1 cellular context compared by ENCODE assay signal in the genomic region with DNA sequence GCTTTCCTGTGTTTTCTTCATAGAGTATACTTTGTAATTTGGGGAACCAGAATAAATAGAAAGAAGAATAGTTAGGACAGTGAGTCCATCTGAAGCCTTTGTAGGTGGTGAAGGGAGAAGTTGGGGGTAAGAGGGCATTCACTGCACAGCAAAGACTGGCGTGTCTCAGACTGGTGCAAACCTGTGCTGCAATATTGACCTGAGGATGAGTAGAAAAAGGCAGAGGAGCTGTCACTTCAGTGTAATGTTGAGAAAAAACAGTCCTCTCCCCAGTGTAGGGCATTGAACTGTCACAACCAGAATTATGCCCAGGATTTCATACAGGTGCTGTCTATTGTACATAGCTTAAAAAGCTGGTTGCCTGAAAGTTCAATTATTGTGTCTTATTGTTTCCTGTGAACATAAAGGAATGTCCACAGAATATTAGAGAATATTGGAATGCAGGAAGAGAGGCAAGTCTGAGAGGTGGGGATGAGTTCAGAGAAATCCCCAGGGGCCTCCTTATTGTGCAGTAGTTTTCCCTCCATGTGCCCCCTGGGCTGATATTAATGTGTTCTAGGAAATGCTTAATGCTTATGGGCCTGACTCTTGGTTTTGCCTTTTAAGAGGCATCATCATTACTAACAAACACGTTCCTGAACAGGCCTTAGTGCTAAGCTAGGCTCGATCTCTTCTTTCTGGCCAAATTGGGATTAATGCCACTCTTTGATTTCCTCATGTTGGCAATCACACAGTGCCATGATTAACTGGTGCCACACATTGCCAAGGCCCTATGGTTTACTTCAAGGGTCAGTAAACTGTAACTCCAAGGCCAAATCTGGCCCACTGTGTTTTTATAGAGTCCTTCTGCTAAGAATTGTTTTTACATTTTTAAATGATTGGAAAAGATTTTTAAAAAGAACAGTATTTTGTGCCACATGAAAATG.
TF ChIP-seq lines count a peak whose summit lies in the region.

No MANE protein-coding gene starts in this region.

TF ChIP-seq in GM23338, 12 proteins besides CTCF, POLR2A, EP300 and RAD21:
- TF ChIP-seq EZH2 (IDR thresholded peaks at IDR 0.05; ENCODE audit: low read depth, unreplicated experiment) (no peak), STAT1 (IDR thresholded peaks at IDR 0.05; ENCODE audit: unreplicated experiment) (no peak), CREB1 (CRISPR knock-in tag; IDR thresholded peaks at IDR 0.05; ENCODE audit: low read depth) (no peak), POLR2AphosphoS5 (IDR thresholded peaks at IDR 0.05; ENCODE audit: low read depth) (no peak), ZNF114 (CRISPR knock-in tag; IDR thresholded peaks at IDR 0.05) (no peak), EZH2phosphoT487 (IDR thresholded peaks at IDR 0.05; ENCODE audit: unreplicated experiment) (no peak), NANOG (IDR thresholded peaks at IDR 0.05; ENCODE audit: borderline replicate concordance) (no peak), ZNF331 (CRISPR knock-in tag; IDR thresholded peaks at IDR 0.05; ENCODE audit: low read depth) (no peak), JUNB (IDR thresholded peaks at IDR 0.05; ENCODE audit: unreplicated experiment) (no peak)
- TF ChIP-seq, protein P1, sequence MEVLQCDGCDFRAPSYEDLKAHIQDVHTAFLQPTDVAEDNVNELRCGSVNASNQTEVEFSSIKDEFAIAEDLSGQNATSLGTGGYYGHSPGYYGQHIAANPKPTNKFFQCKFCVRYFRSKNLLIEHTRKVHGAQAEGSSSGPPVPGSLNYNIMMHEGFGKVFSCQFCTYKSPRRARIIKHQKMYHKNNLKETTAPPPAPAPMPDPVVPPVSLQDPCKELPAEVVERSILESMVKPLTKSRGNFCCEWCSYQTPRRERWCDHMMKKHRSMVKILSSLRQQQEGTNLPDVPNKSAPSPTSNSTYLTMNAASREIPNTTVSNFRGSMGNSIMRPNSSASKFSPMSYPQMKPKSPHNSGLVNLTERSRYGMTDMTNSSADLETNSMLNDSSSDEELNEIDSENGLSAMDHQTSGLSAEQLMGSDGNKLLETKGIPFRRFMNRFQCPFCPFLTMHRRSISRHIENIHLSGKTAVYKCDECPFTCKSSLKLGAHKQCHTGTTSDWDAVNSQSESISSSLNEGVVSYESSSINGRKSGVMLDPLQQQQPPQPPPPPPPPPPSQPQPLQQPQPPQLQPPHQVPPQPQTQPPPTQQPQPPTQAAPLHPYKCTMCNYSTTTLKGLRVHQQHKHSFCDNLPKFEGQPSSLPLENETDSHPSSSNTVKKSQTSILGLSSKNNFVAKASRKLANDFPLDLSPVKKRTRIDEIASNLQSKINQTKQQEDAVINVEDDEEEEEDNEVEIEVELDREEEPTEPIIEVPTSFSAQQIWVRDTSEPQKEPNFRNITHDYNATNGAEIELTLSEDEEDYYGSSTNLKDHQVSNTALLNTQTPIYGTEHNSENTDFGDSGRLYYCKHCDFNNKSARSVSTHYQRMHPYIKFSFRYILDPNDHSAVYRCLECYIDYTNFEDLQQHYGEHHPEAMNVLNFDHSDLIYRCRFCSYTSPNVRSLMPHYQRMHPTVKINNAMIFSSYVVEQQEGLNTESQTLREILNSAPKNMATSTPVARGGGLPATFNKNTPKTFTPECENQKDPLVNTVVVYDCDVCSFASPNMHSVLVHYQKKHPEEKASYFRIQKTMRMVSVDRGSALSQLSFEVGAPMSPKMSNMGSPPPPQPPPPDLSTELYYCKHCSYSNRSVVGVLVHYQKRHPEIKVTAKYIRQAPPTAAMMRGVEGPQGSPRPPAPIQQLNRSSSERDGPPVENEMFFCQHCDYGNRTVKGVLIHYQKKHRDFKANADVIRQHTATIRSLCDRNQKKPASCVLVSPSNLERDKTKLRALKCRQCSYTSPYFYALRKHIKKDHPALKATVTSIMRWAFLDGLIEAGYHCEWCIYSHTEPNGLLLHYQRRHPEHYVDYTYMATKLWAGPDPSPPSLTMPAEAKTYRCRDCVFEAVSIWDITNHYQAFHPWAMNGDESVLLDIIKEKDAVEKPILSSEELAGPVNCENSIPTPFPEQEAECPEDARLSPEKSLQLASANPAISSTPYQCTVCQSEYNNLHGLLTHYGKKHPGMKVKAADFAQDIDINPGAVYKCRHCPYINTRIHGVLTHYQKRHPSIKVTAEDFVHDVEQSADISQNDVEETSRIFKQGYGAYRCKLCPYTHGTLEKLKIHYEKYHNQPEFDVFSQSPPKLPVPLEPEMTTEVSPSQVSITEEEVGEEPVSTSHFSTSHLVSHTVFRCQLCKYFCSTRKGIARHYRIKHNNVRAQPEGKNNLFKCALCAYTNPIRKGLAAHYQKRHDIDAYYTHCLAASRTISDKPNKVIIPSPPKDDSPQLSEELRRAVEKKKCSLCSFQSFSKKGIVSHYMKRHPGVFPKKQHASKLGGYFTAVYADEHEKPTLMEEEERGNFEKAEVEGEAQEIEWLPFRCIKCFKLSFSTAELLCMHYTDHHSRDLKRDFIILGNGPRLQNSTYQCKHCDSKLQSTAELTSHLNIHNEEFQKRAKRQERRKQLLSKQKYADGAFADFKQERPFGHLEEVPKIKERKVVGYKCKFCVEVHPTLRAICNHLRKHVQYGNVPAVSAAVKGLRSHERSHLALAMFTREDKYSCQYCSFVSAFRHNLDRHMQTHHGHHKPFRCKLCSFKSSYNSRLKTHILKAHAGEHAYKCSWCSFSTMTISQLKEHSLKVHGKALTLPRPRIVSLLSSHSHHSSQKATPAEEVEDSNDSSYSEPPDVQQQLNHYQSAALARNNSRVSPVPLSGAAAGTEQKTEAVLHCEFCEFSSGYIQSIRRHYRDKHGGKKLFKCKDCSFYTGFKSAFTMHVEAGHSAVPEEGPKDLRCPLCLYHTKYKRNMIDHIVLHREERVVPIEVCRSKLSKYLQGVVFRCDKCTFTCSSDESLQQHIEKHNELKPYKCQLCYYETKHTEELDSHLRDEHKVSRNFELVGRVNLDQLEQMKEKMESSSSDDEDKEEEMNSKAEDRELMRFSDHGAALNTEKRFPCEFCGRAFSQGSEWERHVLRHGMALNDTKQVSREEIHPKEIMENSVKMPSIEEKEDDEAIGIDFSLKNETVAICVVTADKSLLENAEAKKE (CRISPR knock-in tag; IDR thresholded peaks at IDR 0.05), result no peak
- TF ChIP-seq, protein P2, sequence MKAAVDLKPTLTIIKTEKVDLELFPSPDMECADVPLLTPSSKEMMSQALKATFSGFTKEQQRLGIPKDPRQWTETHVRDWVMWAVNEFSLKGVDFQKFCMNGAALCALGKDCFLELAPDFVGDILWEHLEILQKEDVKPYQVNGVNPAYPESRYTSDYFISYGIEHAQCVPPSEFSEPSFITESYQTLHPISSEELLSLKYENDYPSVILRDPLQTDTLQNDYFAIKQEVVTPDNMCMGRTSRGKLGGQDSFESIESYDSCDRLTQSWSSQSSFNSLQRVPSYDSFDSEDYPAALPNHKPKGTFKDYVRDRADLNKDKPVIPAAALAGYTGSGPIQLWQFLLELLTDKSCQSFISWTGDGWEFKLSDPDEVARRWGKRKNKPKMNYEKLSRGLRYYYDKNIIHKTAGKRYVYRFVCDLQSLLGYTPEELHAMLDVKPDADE (IDR thresholded peaks at IDR 0.05), result no peak
- TF ChIP-seq, protein P3, sequence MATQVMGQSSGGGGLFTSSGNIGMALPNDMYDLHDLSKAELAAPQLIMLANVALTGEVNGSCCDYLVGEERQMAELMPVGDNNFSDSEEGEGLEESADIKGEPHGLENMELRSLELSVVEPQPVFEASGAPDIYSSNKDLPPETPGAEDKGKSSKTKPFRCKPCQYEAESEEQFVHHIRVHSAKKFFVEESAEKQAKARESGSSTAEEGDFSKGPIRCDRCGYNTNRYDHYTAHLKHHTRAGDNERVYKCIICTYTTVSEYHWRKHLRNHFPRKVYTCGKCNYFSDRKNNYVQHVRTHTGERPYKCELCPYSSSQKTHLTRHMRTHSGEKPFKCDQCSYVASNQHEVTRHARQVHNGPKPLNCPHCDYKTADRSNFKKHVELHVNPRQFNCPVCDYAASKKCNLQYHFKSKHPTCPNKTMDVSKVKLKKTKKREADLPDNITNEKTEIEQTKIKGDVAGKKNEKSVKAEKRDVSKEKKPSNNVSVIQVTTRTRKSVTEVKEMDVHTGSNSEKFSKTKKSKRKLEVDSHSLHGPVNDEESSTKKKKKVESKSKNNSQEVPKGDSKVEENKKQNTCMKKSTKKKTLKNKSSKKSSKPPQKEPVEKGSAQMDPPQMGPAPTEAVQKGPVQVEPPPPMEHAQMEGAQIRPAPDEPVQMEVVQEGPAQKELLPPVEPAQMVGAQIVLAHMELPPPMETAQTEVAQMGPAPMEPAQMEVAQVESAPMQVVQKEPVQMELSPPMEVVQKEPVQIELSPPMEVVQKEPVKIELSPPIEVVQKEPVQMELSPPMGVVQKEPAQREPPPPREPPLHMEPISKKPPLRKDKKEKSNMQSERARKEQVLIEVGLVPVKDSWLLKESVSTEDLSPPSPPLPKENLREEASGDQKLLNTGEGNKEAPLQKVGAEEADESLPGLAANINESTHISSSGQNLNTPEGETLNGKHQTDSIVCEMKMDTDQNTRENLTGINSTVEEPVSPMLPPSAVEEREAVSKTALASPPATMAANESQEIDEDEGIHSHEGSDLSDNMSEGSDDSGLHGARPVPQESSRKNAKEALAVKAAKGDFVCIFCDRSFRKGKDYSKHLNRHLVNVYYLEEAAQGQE (IDR thresholded peaks at IDR 0.05; ENCODE audit: unreplicated experiment), result no peak
